ENCODE assay signal across 13 cellular contexts in the genomic region with DNA sequence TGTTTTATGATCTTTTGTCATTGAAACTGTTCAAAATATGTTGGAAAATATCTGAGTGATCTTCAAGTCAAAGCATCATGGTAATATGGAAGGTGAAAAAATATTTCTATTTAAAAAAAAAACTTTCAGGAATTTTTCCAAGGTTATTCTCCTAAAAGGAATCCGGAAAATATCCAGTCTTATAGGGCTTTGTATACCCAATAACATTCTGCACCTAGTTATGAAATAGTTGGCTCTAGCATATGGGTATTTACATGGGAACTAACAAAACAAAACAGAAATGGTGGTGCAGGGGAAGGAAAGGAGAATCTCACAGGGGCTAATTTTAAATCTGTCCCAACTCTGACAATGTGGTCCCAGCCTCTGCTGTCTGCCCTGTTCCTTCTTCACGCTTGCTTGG.
DNase-seq lines count a peak whose midpoint lies in the region; ATAC-seq and TF ChIP-seq lines count a peak whose summit lies in the region.
"Had no signal": no experiment of that assay in that cellular context is flagged by ENCODE, and none has a peak within 500 bp of the region (broad histone marks: within the 10 kb centered on the region; RNA-seq: fewer than 3 reads in every experiment).

No MANE protein-coding gene starts in this region.

- TF ChIP-seq POLR2A in breast epithelium (IDR thresholded peaks at IDR 0.05), result no peak
- TF ChIP-seq POLR2A in thyroid gland (IDR thresholded peaks at IDR 0.05), result no peak
- TF ChIP-seq POLR2A in right lobe of liver (IDR thresholded peaks at IDR 0.05), result no peak

- no peaks in the 10 kb centered on the region for H3K9me3 Mint-ChIP-seq in mesothelial cell of epicardium
- H3K9me3 Mint-ChIP-seq: activated B cell treated with CpG ODN at 0.5 μM for 24 hours; CD4-positive, alpha-beta memory T cell; naive B cell had no signal

- TF ChIP-seq CTCF in breast epithelium (IDR thresholded peaks at IDR 0.05) (no peak), mesothelial cell of epicardium (IDR thresholded peaks at IDR 0.05; ENCODE audit: unreplicated experiment) (no peak), thyroid gland (IDR thresholded peaks at IDR 0.05) (no peak), right lobe of liver (IDR thresholded peaks at IDR 0.05) (no peak)

- no peak overlapping the region for H3K4me3 Mint-ChIP-seq in mesothelial cell of epicardium
- H3K4me3 Mint-ChIP-seq: activated B cell treated with CpG ODN at 0.5 μM for 24 hours; CD4-positive, alpha-beta memory T cell; naive B cell had no signal

- intact Hi-C loops in breast epithelium (cut with DNase I; ENCODE audit: low total_unique reads), result no loop called here
- intact Hi-C loops in thyroid gland (cut with DNase I), result no loop called here
- intact Hi-C loops in right lobe of liver (cut with DNase I), result no loop called here

- H3K9ac ChIP-seq in HUES64 (ENCODE audit: low read depth, low read length), result peak overlapping the region; percentile 59; the same call in 1 of the 2 replicates

- ATAC-seq in HG02571 (IDR thresholded peaks at IDR 0.05; ENCODE audit: unreplicated experiment), result no peak
- ATAC-seq in HG02970 (IDR thresholded peaks at IDR 0.05; ENCODE audit: low FRiP score, unreplicated experiment), result no peak
- ATAC-seq in right lobe of liver, result no peak

- H3K27ac Mint-ChIP-seq in mesothelial cell of epicardium, result peak overlapping the region; percentile 96
- H3K27ac Mint-ChIP-seq: activated B cell treated with CpG ODN at 0.5 μM for 24 hours had no signal

- no peaks in the 10 kb centered on the region for H3K36me3 ChIP-seq in HUES64 (ENCODE audit: insufficient read depth, low read length)
- H3K36me3 ChIP-seq in breast epithelium, result no peaks in the 10 kb centered on the region
- H3K36me3 ChIP-seq in thyroid gland, result no peaks in the 10 kb centered on the region
- H3K36me3 ChIP-seq in right lobe of liver, result peaks cover 0 to 5% (median 0%) of the 10 kb centered on the region in 4 donors

- 84% methylated on average over 1 of the region's 2 CpGs for WGBS in HUES64
- WGBS in thyroid gland, 2 donors, result 93 to 97% methylated on average over 2 of the region's 2 CpGs
- 89% methylated on average over 1 of the region's 2 CpGs for WGBS in right lobe of liver (ENCODE audit: insufficient coverage, low coverage, low lambda C conversion rate, missing lambda C conversion rate)

- no peak overlapping the region for H3K4me3 ChIP-seq in HUES64 (ENCODE audit: low read length)
- no peak overlapping the region for H3K4me3 ChIP-seq in breast epithelium
- no peak overlapping the region for H3K4me3 ChIP-seq in thyroid gland (replicated peaks in 1 of 3)
- no peak overlapping the region for H3K4me3 ChIP-seq in right lobe of liver

- H3K4me1 ChIP-seq in HUES64 (ENCODE audit: insufficient read depth, low read length), result peaks cover 29% of the 10 kb centered on the region
- peaks cover 0 to 14% of the 10 kb centered on the region in 2 donors for H3K4me1 ChIP-seq in breast epithelium
- H3K4me1 ChIP-seq in thyroid gland, result peaks cover 9 to 51% of the 10 kb centered on the region in 2 donors
- no peaks in the 10 kb centered on the region for H3K4me1 ChIP-seq in right lobe of liver

- no peak for DNase-seq in breast epithelium (ENCODE audit: low spot score in 2 of 2)
- no peak for DNase-seq in mesothelial cell of epicardium (ENCODE audit: low spot score in 2 of 2, unreplicated experiment in 2 of 2)
- no peak for DNase-seq in thyroid gland
- no peak for DNase-seq in right lobe of liver
- DNase-seq: activated B cell treated with CpG ODN at 0.5 μM for 24 hours; activated T-cell treated with anti-CD3 and anti-CD28 coated beads, Interleukin-2, amount 50 U/mL, for 48 hours; CD4-positive, alpha-beta memory T cell; naive B cell; NCI-H1092 treated with DMSO at 0.1 percent for 48 hours; NCI-H524 had no signal

- H3K9me3 ChIP-seq in HUES64 (ENCODE audit: insufficient read depth, low read depth, low read length), result no peaks in the 10 kb centered on the region
- H3K9me3 ChIP-seq in breast epithelium, result no peaks in the 10 kb centered on the region
- no peaks in the 10 kb centered on the region for H3K9me3 ChIP-seq in thyroid gland
- no peaks in the 10 kb centered on the region for H3K9me3 ChIP-seq in right lobe of liver

- peak overlapping the region; percentile 80 for H3K27ac ChIP-seq in HUES64 (ENCODE audit: low read depth, low read length)
- peak overlapping the region; percentile 78 to 84 for H3K27ac ChIP-seq in breast epithelium
- peak overlapping the region in 2 of 3 donors; percentile 55 to 69 for H3K27ac ChIP-seq in thyroid gland
- no peak overlapping the region for H3K27ac ChIP-seq in right lobe of liver

- H3K27me3 Mint-ChIP-seq in mesothelial cell of epicardium (ENCODE audit: low read depth), result no peaks in the 10 kb centered on the region
- H3K27me3 Mint-ChIP-seq: activated B cell treated with CpG ODN at 0.5 μM for 24 hours; CD4-positive, alpha-beta memory T cell; naive B cell had no signal

- peaks cover 30% of the 10 kb centered on the region for H3K4me1 Mint-ChIP-seq in mesothelial cell of epicardium
- H3K4me1 Mint-ChIP-seq: activated B cell treated with CpG ODN at 0.5 μM for 24 hours had no signal

- no peaks in the 10 kb centered on the region for H3K36me3 Mint-ChIP-seq in mesothelial cell of epicardium

- H3K27me3 ChIP-seq in HUES64 (ENCODE audit: insufficient read depth, low read length) (no peaks in the 10 kb centered on the region), breast epithelium (no peaks in the 10 kb centered on the region), thyroid gland (no peaks in the 10 kb centered on the region), right lobe of liver (no peaks in the 10 kb centered on the region)

Comparison
In these comparisons a context has a peak if more than half of its experiments do, and no peak if none do; other contexts are left out.
1. H3K27ac ChIP-seq: peak in HUES64 (single experiment), breast epithelium (2 of 2) and thyroid gland (2 of 3); none in right lobe of liver (0 of 3).